In genomic region chr1:110324667-110325066, GRCh38 we compare ENCODE assay signal across 25 cellular contexts.
"Had no signal": no experiment of that assay in that cellular context is flagged by ENCODE, and none has a peak within 500 bp of the region (broad histone marks: within the 10 kb centered on the region; RNA-seq: fewer than 3 reads in every experiment).

No MANE protein-coding gene starts in this region.

- DNase-seq: cortex of kidney; effector CD8-positive, alpha-beta T cell; effector memory CD8-positive, alpha-beta T cell; endodermal cell; erythroblast; esophagus squamous epithelium; foreskin fibroblast; foreskin melanocyte; gastrocnemius medialis; glutamatergic neuron; head of caudate nucleus; heart right ventricle; hippocampal formation; left cardiac atrium; left lung; left ventricle myocardium superior; lower lobe of right lung; mesenchymal stem cell; mucosa of descending colon; naive B cell; naive thymus-derived CD8-positive, alpha-beta T cell had no signal

- H3K4me3 Mint-ChIP-seq: dendritic cell treated with granulocyte-macrophage colony-stimulating factor and Interleukin-4, amounts not matched to agents 40 ng/mL and 50 ng/mL, for 4 days; effector memory CD8-positive, alpha-beta T cell; endodermal cell; mesothelial cell of epicardium; naive B cell; naive thymus-derived CD8-positive, alpha-beta T cell had no signal

- H3K27ac Mint-ChIP-seq: dendritic cell treated with granulocyte-macrophage colony-stimulating factor and Interleukin-4, amounts not matched to agents 40 ng/mL and 50 ng/mL, for 4 days; effector memory CD8-positive, alpha-beta T cell; endodermal cell; mesothelial cell of epicardium; naive B cell; naive thymus-derived CD8-positive, alpha-beta T cell had no signal

- H3K9me3 Mint-ChIP-seq: effector memory CD8-positive, alpha-beta T cell; endodermal cell; naive B cell; naive thymus-derived CD8-positive, alpha-beta T cell had no signal

- ATAC-seq: effector memory CD8-positive, alpha-beta T cell; esophagus mucosa; gastrocnemius medialis; heart right ventricle; left cardiac atrium; left lung; left ventricle myocardium superior; lower lobe of right lung; mucosa of descending colon; naive thymus-derived CD8-positive, alpha-beta T cell had no signal

- H3K36me3 Mint-ChIP-seq: mesothelial cell of epicardium had no signal

- H3K4me1 Mint-ChIP-seq: endodermal cell, naive B cell had no signal

- H3K27me3 ChIP-seq: esophagus squamous epithelium, gastrocnemius medialis, heart right ventricle, left lung had no signal

- H3K27ac ChIP-seq: epithelial cell of prostate, esophagus squamous epithelium, gastrocnemius medialis, heart right ventricle, left lung, lower lobe of right lung had no signal

- H3K27me3 Mint-ChIP-seq: dendritic cell treated with granulocyte-macrophage colony-stimulating factor and Interleukin-4, amounts not matched to agents 40 ng/mL and 50 ng/mL, for 4 days; effector memory CD8-positive, alpha-beta T cell; naive B cell; naive thymus-derived CD8-positive, alpha-beta T cell had no signal

- H3K4me3 ChIP-seq: esophagus squamous epithelium, gastrocnemius medialis, heart right ventricle, left lung, lower lobe of right lung, mucosa of descending colon had no signal

- H3K36me3 ChIP-seq: esophagus squamous epithelium, gastrocnemius medialis, heart right ventricle, left lung, lower lobe of right lung had no signal

- H3K9me3 ChIP-seq: esophagus squamous epithelium, gastrocnemius medialis, left lung, lower lobe of right lung, mucosa of descending colon had no signal

- H3K4me1 ChIP-seq: esophagus squamous epithelium, gastrocnemius medialis, heart right ventricle, left lung, lower lobe of right lung had no signal
